24 cellular contexts compared by ENCODE assay signal in the genomic region with DNA sequence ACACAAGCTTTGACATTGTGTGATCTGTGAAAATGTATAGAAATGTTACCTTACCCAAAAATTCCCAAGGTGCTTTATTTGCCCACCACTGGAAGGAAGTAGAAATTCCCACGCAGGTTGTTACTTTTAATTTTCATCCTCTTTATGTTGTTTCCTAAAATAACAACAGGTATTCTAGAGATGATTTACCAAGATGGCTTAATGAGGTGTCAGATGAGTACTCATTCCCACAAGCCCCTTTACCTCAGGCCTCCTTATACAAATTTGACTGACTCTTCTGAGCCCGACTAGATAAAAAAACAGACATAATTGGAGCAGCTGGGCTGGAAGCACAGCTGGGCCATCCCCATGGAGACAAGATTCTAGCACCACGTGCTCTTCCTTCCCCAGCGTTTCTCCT.
"Had no signal": no experiment of that assay in that cellular context is flagged by ENCODE, and none has a peak within 500 bp of the region (broad histone marks: within the 10 kb centered on the region; RNA-seq: fewer than 3 reads in every experiment).

No MANE protein-coding gene starts in this region.

- H3K4me1 Mint-ChIP-seq: stimulated activated naive B cell treated with anti-CD40 and anti-IgM and Interleukin-4, amounts not matched to agents 10 μg/mL and 1 μg/mL and 100 μg/mL, for 72 hours had no signal

- H3K27me3 Mint-ChIP-seq: dendritic cell treated with granulocyte-macrophage colony-stimulating factor and Interleukin-4, amounts not matched to agents 40 ng/mL and 50 ng/mL, for 4 days; memory B cell; natural killer cell treated with Interleukin-12 subunit alpha and Interleukin-12 subunit beta and Interleukin-15 and Interleukin-18, amount 100 ng/mL, for 72 hours; stimulated activated naive B cell treated with anti-CD40 and anti-IgM and Interleukin-4, amounts not matched to agents 10 μg/mL and 1 μg/mL and 100 μg/mL, for 72 hours; stimulated activated naive CD8-positive, alpha-beta T cell treated with anti-CD3 and anti-CD28 coated beads, Interleukin-15, Interleukin-2, amounts not matched to agents 100 ng/mL and 50 ng/mL, for 24 hours had no signal

- H3K4me3 ChIP-seq: colonic mucosa, esophagus muscularis mucosa, gastroesophageal sphincter, heart left ventricle, hepatocyte, lung, psoas muscle, skin epidermis, spleen, thoracic aorta, tibial nerve, upper lobe of left lung had no signal

- H3K27ac ChIP-seq: colonic mucosa, esophagus muscularis mucosa, foreskin keratinocyte, gastroesophageal sphincter, heart left ventricle, hepatocyte, psoas muscle, skin epidermis, spleen, thoracic aorta, tibial nerve, upper lobe of left lung had no signal

- H3K4me1 ChIP-seq: colonic mucosa, esophagus muscularis mucosa, foreskin keratinocyte, gastroesophageal sphincter, heart left ventricle, psoas muscle, spleen, tibial nerve, upper lobe of left lung had no signal

- H3K36me3 ChIP-seq: colonic mucosa, heart left ventricle, spleen, thoracic aorta, upper lobe of left lung had no signal

- H3K4me3 Mint-ChIP-seq: dendritic cell treated with granulocyte-macrophage colony-stimulating factor and Interleukin-4, amounts not matched to agents 40 ng/mL and 50 ng/mL, for 4 days; memory B cell; natural killer cell treated with Interleukin-12 subunit alpha and Interleukin-12 subunit beta and Interleukin-15 and Interleukin-18, amount 100 ng/mL, for 72 hours; neural crest cell; stimulated activated naive B cell treated with anti-CD40 and anti-IgM and Interleukin-4, amounts not matched to agents 10 μg/mL and 1 μg/mL and 100 μg/mL, for 72 hours; stimulated activated naive CD8-positive, alpha-beta T cell treated with anti-CD3 and anti-CD28 coated beads, Interleukin-15, Interleukin-2, amounts not matched to agents 100 ng/mL and 50 ng/mL, for 24 hours had no signal

- H3K27ac Mint-ChIP-seq: dendritic cell treated with granulocyte-macrophage colony-stimulating factor and Interleukin-4, amounts not matched to agents 40 ng/mL and 50 ng/mL, for 4 days; memory B cell; natural killer cell treated with Interleukin-12 subunit alpha and Interleukin-12 subunit beta and Interleukin-15 and Interleukin-18, amount 100 ng/mL, for 72 hours; stimulated activated naive B cell treated with anti-CD40 and anti-IgM and Interleukin-4, amounts not matched to agents 10 μg/mL and 1 μg/mL and 100 μg/mL, for 72 hours; stimulated activated naive CD8-positive, alpha-beta T cell treated with anti-CD3 and anti-CD28 coated beads, Interleukin-15, Interleukin-2, amounts not matched to agents 100 ng/mL and 50 ng/mL, for 24 hours had no signal

- ATAC-seq: foreskin keratinocyte; gastroesophageal sphincter; heart left ventricle; left lobe of liver; natural killer cell treated with Interleukin-12 subunit alpha and Interleukin-12 subunit beta and Interleukin-15 and Interleukin-18, amount 100 ng/mL, for 72 hours; psoas muscle; right cardiac atrium; stimulated activated naive B cell treated with anti-CD40 and anti-IgM and Interleukin-4, amounts not matched to agents 10 μg/mL and 1 μg/mL and 100 μg/mL, for 72 hours had no signal

- H3K9me3 ChIP-seq: colonic mucosa, esophagus muscularis mucosa, gastroesophageal sphincter, heart left ventricle, psoas muscle, spleen, thoracic aorta, tibial nerve, upper lobe of left lung had no signal

- H3K27me3 ChIP-seq: colonic mucosa, esophagus muscularis mucosa, foreskin keratinocyte, gastroesophageal sphincter, heart left ventricle, hepatocyte, spleen, tibial nerve, upper lobe of left lung had no signal

- DNase-seq: colonic mucosa; effector memory CD4-positive, alpha-beta T cell; foreskin keratinocyte; heart left ventricle; kidney; posterior cingulate gyrus; psoas muscle; right cardiac atrium; spleen; stimulated activated naive B cell treated with anti-CD40 and anti-IgM and Interleukin-4, amounts not matched to agents 10 μg/mL and 1 μg/mL and 100 μg/mL, for 72 hours; upper lobe of left lung had no signal
